10 cellular contexts compared by ENCODE assay signal in genomic region chr21:33360281-33360680, GRCh38. TPM values are rescaled to one million over a fixed set of nuclear protein-coding genes. Genes with fewer than 3 reads are reported as not detected.
DNase-seq lines count a peak whose midpoint lies in the region; ATAC-seq and TF ChIP-seq lines count a peak whose summit lies in the region.
"Had no signal": no experiment of that assay in that cellular context is flagged by ENCODE, and none has a peak within 500 bp of the region (broad histone marks: within the 10 kb centered on the region; RNA-seq: fewer than 3 reads in every experiment).

No MANE protein-coding gene starts in this region.

- H3K27ac Mint-ChIP-seq in activated B cell treated with CpG ODN at 0.5 μM for 24 hours = peak overlapping the region; percentile 70
- no peak overlapping the region for H3K27ac Mint-ChIP-seq in T-cell
- H3K27ac Mint-ChIP-seq: H9 had no signal

- CTCF ChIA-PET in activated B cell treated with CpG ODN at 0.5 μM for 24 hours (lab: Charles Lee) (interaction anchor here (0.5 to 5.0 kb wide), 20 partner anchors 9 to 163 kb away, joined by 3 to 149 read pairs (median 16); partner anchors contain the start of genes IFNAR1, IL10RB and TMEM50B), T-cell (lab: Charles Lee) (interaction anchor here (0.6 to 2.9 kb wide), 19 partner anchors 13 to 943 kb away, joined by 3 to 61 read pairs (median 7); partner anchors contain the start of gene IFNAR1 (in 2 of the 2))

- intact Hi-C loops in activated B cell treated with CpG ODN at 0.5 μM for 24 hours (cut with micrococcal nuclease) = loop anchor here (2.0 to 5.0 kb wide), 3 partner anchors 53 to 182 kb away; partner anchors contain the start of genes GART and SON

- TF ChIP-seq CTCF in activated B cell treated with CpG ODN at 0.5 μM for 24 hours (IDR thresholded peaks at IDR 0.05) (no peak), foreskin fibroblast (IDR thresholded peaks at IDR 0.05; ENCODE audit: low read depth, low read length) (no peak)

- ATAC-seq in activated B cell treated with CpG ODN at 0.5 μM for 24 hours (ENCODE audit: low read depth) (no peak), T-cell (replicated peaks in 1 of 4) (no peak), GM19023 (IDR thresholded peaks at IDR 0.05; ENCODE audit: unreplicated experiment) (no peak)

- peaks cover 42% of the 10 kb centered on the region for H3K4me1 Mint-ChIP-seq in activated B cell treated with CpG ODN at 0.5 μM for 24 hours
- H3K4me1 Mint-ChIP-seq in T-cell = peaks cover 21 to 22% (median 21%) of the 10 kb centered on the region in 3 donors

- H3K36me3 Mint-ChIP-seq in activated B cell treated with CpG ODN at 0.5 μM for 24 hours (ENCODE audit: low read depth) = peaks cover 26% of the 10 kb centered on the region
- peaks cover 16% of the 10 kb centered on the region for H3K36me3 Mint-ChIP-seq in T-cell

- no peaks in the 10 kb centered on the region for H3K27me3 Mint-ChIP-seq in activated B cell treated with CpG ODN at 0.5 μM for 24 hours
- no peaks in the 10 kb centered on the region for H3K27me3 Mint-ChIP-seq in T-cell

- H3K9me3 Mint-ChIP-seq in activated B cell treated with CpG ODN at 0.5 μM for 24 hours (no peaks in the 10 kb centered on the region), T-cell (no peaks in the 10 kb centered on the region)

- POLR2A ChIA-PET in activated B cell treated with CpG ODN at 0.5 μM for 24 hours (lab: Charles Lee) (interaction anchor here (0.9 to 4.4 kb wide), 10 partner anchors 12 to 94 kb away, joined by 4 to 102 read pairs (median 29); partner anchors contain the start of genes IFNAR1, IFNGR2 and IL10RB), T-cell (lab: Charles Lee) (interaction anchor here (2.5 to 2.8 kb wide), 2 partner anchors 12 to 35 kb away, joined by 8 to 42 read pairs; partner anchors contain the start of gene IFNAR1 (in 1 of the 2))

- peak overlapping the region; percentile 78 for H3K4me3 Mint-ChIP-seq in activated B cell treated with CpG ODN at 0.5 μM for 24 hours
- H3K4me3 Mint-ChIP-seq in T-cell = no peak overlapping the region
- H3K4me3 Mint-ChIP-seq: H9 had no signal

- H3K4me3 ChIP-seq in foreskin fibroblast (ENCODE audit: low read depth in 1 of 2, low read length in 2 of 2) = no peak overlapping the region

- peak; percentile 67 for DNase-seq in EH (ENCODE audit: low read depth)
- DNase-seq in activated B cell treated with CpG ODN at 0.5 μM for 24 hours = no peak
- DNase-seq in foreskin fibroblast = peak; percentile 67 to 85
- DNase-seq in stromal cell of bone marrow (ENCODE audit: low read depth) = peak; percentile 38
- DNase-seq in NOMO-1 treated with dmso at 0.1 percent for 144 hours (lab: John Stamatoyannopoulos, UW; ENCODE audit: unreplicated experiment) = no peak
- DNase-seq in T-cell = no peak
- no peak for DNase-seq in GDM1 (lab: John Stamatoyannopoulos, UW)
- DNase-seq: foreskin melanocyte, H9 had no signal

RNA-seq across cellular contexts. Expression of gene IFNAR1, which starts 35.5 kb away (rescaled TPM):
- total RNA-seq in activated B cell treated with CpG ODN at 0.5 μM for 24 hours = 33.9 and 34.5 TPM in 2 replicates
- total RNA-seq in T-cell = 10 to 100 TPM; 22.1 to 51.1 (median 45.6) TPM

RNA-seq across cellular contexts. Expression of gene IFNGR2, which starts 42.9 kb away (rescaled TPM):
- total RNA-seq in activated B cell treated with CpG ODN at 0.5 μM for 24 hours (66.8 and 71.1 TPM in 2 replicates), T-cell (10 to 100 TPM; 14.2 to 28.3 (median 22.5) TPM)

Comparison
In these comparisons a context has a peak if more than half of its experiments do, and no peak if none do; other contexts are left out.
1. DNase-seq: peak in EH (single experiment), foreskin fibroblast (2 of 2) and stromal cell of bone marrow (single experiment); none in activated B cell treated with CpG ODN at 0.5 μM for 24 hours (single experiment), NOMO-1 treated with dmso at 0.1 percent for 144 hours (single experiment), T-cell (0 of 34) and GDM1 (single experiment).